13 cellular contexts compared by ENCODE assay signal in genomic region chr5:78472469-78473106, GRCh38.
DNase-seq lines count a peak whose midpoint lies in the region; ATAC-seq, FAIRE-seq and TF ChIP-seq lines count a peak whose summit lies in the region.
"Had no signal": no experiment of that assay in that cellular context is flagged by ENCODE, and none has a peak within 500 bp of the region (broad histone marks: within the 10 kb centered on the region; RNA-seq: fewer than 3 reads in every experiment).

No MANE protein-coding gene starts in this region.

- H3K9ac ChIP-seq in SK-N-SH = no peak overlapping the region

- intact Hi-C loops in A673 (cut with micrococcal nuclease; ENCODE audit: unreplicated experiment) = loop anchor here (5.0 to 10.0 kb wide), 3 partner anchors 162 to 495 kb away; no protein-coding TSS in a partner anchor
- intact Hi-C loops in activated CD4-positive, alpha-beta memory T cell treated with anti-CD3 and anti-CD28 coated beads for 36 hours (cut with micrococcal nuclease) = no loop called here

- no peaks in the 10 kb centered on the region for H3K4me1 Mint-ChIP-seq in activated CD4-positive, alpha-beta memory T cell treated with anti-CD3 and anti-CD28 coated beads for 36 hours (ENCODE audit: low read depth)
- H3K4me1 Mint-ChIP-seq: activated T-helper 17 cell treated with anti-CD3 and anti-CD28 coated beads, Interleukin-2, amount 50 U/mL, for 72 hours had no signal

- H4K20me1 ChIP-seq in SK-N-SH (ENCODE audit: insufficient read depth) = no peaks in the 10 kb centered on the region

- no TSS peak for BruUV-seq in A673 (replicated peaks; lab: Mats Ljungman, UMichigan)

- H3K79me2 ChIP-seq in SK-N-SH (ENCODE audit: insufficient read depth) = peaks cover 15% of the 10 kb centered on the region

- peak; percentile 65 for FAIRE-seq in H54 (lab: Jason Lieb, UNC)
- FAIRE-seq: pancreas had no signal

- CTCF ChIA-PET in A673 (lab: Charles Lee) = interaction anchor here (0.7 kb wide), 1 partner anchor 11 kb away, joined by 7 read pairs; no protein-coding TSS in a partner anchor
- CTCF ChIA-PET in SK-N-SH (lab: Yijun Ruan, JAX) = interaction anchor here (0.6 to 4.5 kb wide), 18 partner anchors 8 to 547 kb away, joined by 3 to 35 read pairs (median 4); partner anchors contain the start of genes AP3B1 and LHFPL2
- CTCF ChIA-PET in activated CD4-positive, alpha-beta memory T cell treated with anti-CD3 and anti-CD28 coated beads for 36 hours (lab: Charles Lee) = no interaction called here

- H3K4me1 ChIP-seq in A673 (ENCODE audit: insufficient read depth, low read length, poor library complexity, severe bottlenecking) = no peaks in the 10 kb centered on the region
- peaks cover 0 to 6% of the 10 kb centered on the region in 2 experiments; a peak in 3 of 4 replicates for H3K4me1 ChIP-seq in SK-N-SH (ENCODE audit: control insufficient read depth in 1 of 2, insufficient read depth in 2 of 2, low read depth in 1 of 2, low read length in 1 of 2)
- H3K4me1 ChIP-seq: pancreas had no signal

- no peaks in the 10 kb centered on the region for H3K27me3 Mint-ChIP-seq in activated CD4-positive, alpha-beta memory T cell treated with anti-CD3 and anti-CD28 coated beads for 36 hours
- H3K27me3 Mint-ChIP-seq: activated T-helper 17 cell treated with anti-CD3 and anti-CD28 coated beads, Interleukin-2, amount 50 U/mL, for 72 hours; CD4-positive, CD25-positive, alpha-beta regulatory T cell had no signal

- POLR2A ChIA-PET in A673 (lab: Charles Lee; ENCODE audit: low non-redundant PET) (no interaction called here), SK-N-SH (lab: Yijun Ruan, JAX) (no interaction called here)
- POLR2A ChIA-PET in activated CD4-positive, alpha-beta memory T cell treated with anti-CD3 and anti-CD28 coated beads for 36 hours (lab: Charles Lee) = no interaction called here

- no peaks in the 10 kb centered on the region for H3K9me3 ChIP-seq in A673 (ENCODE audit: low read depth, low read length, poor library complexity, severe bottlenecking)
- H3K9me3 ChIP-seq in SK-N-SH = no peaks in the 10 kb centered on the region
- H3K9me3 ChIP-seq: pancreas had no signal

- peak; percentile 77 for TF ChIP-seq RAD21 in SK-N-SH (IDR thresholded peaks at IDR 0.05; ENCODE audit: low read length)

- ATAC-seq in HG02938 (IDR thresholded peaks at IDR 0.05; ENCODE audit: unreplicated experiment) = no peak
- ATAC-seq: activated T-helper 17 cell treated with anti-CD3 and anti-CD28 coated beads, Interleukin-2, amount 50 U/mL, for 72 hours had no signal

- no peak for TF ChIP-seq POLR2A in H54 (IDR thresholded peaks at IDR 0.05; ENCODE audit: low read depth, low read length)

- TF ChIP-seq EP300 in SK-N-SH (IDR thresholded peaks at IDR 0.05; ENCODE audit: borderline replicate concordance in 1 of 2, low read depth in 1 of 2, low read length in 1 of 2) = no peak

- no peak overlapping the region for H2AFZ ChIP-seq in SK-N-SH (ENCODE audit: low read depth)

- H3K4me2 ChIP-seq in SK-N-SH = no peak overlapping the region

- H3K36me3 Mint-ChIP-seq in activated CD4-positive, alpha-beta memory T cell treated with anti-CD3 and anti-CD28 coated beads for 36 hours = peaks cover 3% of the 10 kb centered on the region

- TF ChIP-seq CTCF in A673 (conservative IDR thresholded peaks at IDR 0.05; ENCODE audit: low read depth, low read length) (peak; percentile 45; the same call in 1 of the 2 replicates), SK-N-SH (IDR thresholded peaks at IDR 0.05) (peak; percentile 69)

- no peaks in the 10 kb centered on the region for H3K36me3 ChIP-seq in A673 (ENCODE audit: insufficient read depth, low read length, poor library complexity, severe bottlenecking)
- H3K36me3 ChIP-seq in SK-N-SH (replicated peaks in 1 of 2; ENCODE audit: control insufficient read depth in 1 of 2, insufficient read depth in 2 of 2, low read length in 1 of 2) = peaks cover 12 to 32% of the 10 kb centered on the region in 2 experiments
- H3K36me3 ChIP-seq: pancreas had no signal

- H3K27ac ChIP-seq in A673 (ENCODE audit: low read depth, low read length, poor library complexity, severe bottlenecking) (no peak overlapping the region), SK-N-SH (ENCODE audit: low read depth in 2 of 2, low read length in 1 of 2) (peak overlapping the region in 1 of 2 experiments; percentile 31; a peak in 1 of 4 replicates)
- H3K27ac ChIP-seq: pancreas had no signal

- H3K27me3 ChIP-seq in A673 (replicated peaks; ENCODE audit: insufficient read depth, low read depth, low read length, poor library complexity) (no peaks in the 10 kb centered on the region), SK-N-SH (ENCODE audit: insufficient read depth) (no peaks in the 10 kb centered on the region)
- H3K27me3 ChIP-seq: pancreas had no signal

- H3K27ac Mint-ChIP-seq in activated CD4-positive, alpha-beta memory T cell treated with anti-CD3 and anti-CD28 coated beads for 36 hours = no peak overlapping the region
- H3K27ac Mint-ChIP-seq: activated T-helper 17 cell treated with anti-CD3 and anti-CD28 coated beads, Interleukin-2, amount 50 U/mL, for 72 hours had no signal

- H3K4me3 Mint-ChIP-seq in activated CD4-positive, alpha-beta memory T cell treated with anti-CD3 and anti-CD28 coated beads for 36 hours = no peak overlapping the region
- H3K4me3 Mint-ChIP-seq: activated T-helper 17 cell treated with anti-CD3 and anti-CD28 coated beads, Interleukin-2, amount 50 U/mL, for 72 hours had no signal

- no peaks in the 10 kb centered on the region for H3K9me2 ChIP-seq in SK-N-SH

- H3F3A ChIP-seq in SK-N-SH (replicated peaks; ENCODE audit: insufficient read depth) = peaks cover 16% of the 10 kb centered on the region

- no peaks in the 10 kb centered on the region for H3K9me3 Mint-ChIP-seq in activated CD4-positive, alpha-beta memory T cell treated with anti-CD3 and anti-CD28 coated beads for 36 hours
- H3K9me3 Mint-ChIP-seq: activated T-helper 17 cell treated with anti-CD3 and anti-CD28 coated beads, Interleukin-2, amount 50 U/mL, for 72 hours; CD4-positive, CD25-positive, alpha-beta regulatory T cell had no signal

- peak; percentile 54 for DNase-seq in A673 (ENCODE audit: low spot score)
- no peak for DNase-seq in H54 (ENCODE audit: insufficient read length, low spot score)
- DNase-seq in SK-N-SH = no peak
- DNase-seq in glomerular visceral epithelial cell (ENCODE audit: extremely low spot score) = peak; percentile 41
- DNase-seq in RPMI8226 = no peak
- DNase-seq in activated CD4-positive, alpha-beta memory T cell treated with anti-CD3 and anti-CD28 coated beads for 36 hours = no peak
- no peak for DNase-seq in DMS79 treated with DMSO at 0.1 percent for 48 hours (lab: John Stamatoyannopoulos, UW)
- DNase-seq: CD4-positive, CD25-positive, alpha-beta regulatory T cell; NCI-H510A treated with DMSO at 0.1 percent for 48 hours; pancreas; T-helper 9 cell had no signal

- H3K4me3 ChIP-seq in A673 (ENCODE audit: low read depth, low read length, poor library complexity, severe bottlenecking) = no peak overlapping the region
- H3K4me3 ChIP-seq in SK-N-SH (ENCODE audit: low read depth in 2 of 2, low read length in 1 of 2) = no peak overlapping the region
- H3K4me3 ChIP-seq: pancreas had no signal

TF ChIP-seq in SK-N-SH, 30 proteins besides CTCF, POLR2A, EP300 and RAD21:
- TF ChIP-seq FOSL2 (IDR thresholded peaks at IDR 0.05; ENCODE audit: borderline replicate concordance, low read depth) (no peak), TAF1 (IDR thresholded peaks at IDR 0.05; ENCODE audit: borderline replicate concordance, low read depth, low read length) (no peak), IRF3 (IDR thresholded peaks at IDR 0.05; ENCODE audit: low read depth, low read length) (no peak), SMC3 (IDR thresholded peaks at IDR 0.05; ENCODE audit: low read depth, low read length) (peak; percentile 49)

Comparison
In these comparisons a context has a peak if more than half of its experiments do, and no peak if none do; other contexts are left out.
1. DNase-seq: peak in A673 (single experiment) and glomerular visceral epithelial cell (single experiment); none in H54 (single experiment), SK-N-SH (single experiment), RPMI8226 (single experiment), activated CD4-positive, alpha-beta memory T cell treated with anti-CD3 and anti-CD28 coated beads for 36 hours (single experiment) and DMS79 treated with DMSO at 0.1 percent for 48 hours (single experiment).